Comparison of ENCODE assay signal across 12 cellular contexts in the genomic region with DNA sequence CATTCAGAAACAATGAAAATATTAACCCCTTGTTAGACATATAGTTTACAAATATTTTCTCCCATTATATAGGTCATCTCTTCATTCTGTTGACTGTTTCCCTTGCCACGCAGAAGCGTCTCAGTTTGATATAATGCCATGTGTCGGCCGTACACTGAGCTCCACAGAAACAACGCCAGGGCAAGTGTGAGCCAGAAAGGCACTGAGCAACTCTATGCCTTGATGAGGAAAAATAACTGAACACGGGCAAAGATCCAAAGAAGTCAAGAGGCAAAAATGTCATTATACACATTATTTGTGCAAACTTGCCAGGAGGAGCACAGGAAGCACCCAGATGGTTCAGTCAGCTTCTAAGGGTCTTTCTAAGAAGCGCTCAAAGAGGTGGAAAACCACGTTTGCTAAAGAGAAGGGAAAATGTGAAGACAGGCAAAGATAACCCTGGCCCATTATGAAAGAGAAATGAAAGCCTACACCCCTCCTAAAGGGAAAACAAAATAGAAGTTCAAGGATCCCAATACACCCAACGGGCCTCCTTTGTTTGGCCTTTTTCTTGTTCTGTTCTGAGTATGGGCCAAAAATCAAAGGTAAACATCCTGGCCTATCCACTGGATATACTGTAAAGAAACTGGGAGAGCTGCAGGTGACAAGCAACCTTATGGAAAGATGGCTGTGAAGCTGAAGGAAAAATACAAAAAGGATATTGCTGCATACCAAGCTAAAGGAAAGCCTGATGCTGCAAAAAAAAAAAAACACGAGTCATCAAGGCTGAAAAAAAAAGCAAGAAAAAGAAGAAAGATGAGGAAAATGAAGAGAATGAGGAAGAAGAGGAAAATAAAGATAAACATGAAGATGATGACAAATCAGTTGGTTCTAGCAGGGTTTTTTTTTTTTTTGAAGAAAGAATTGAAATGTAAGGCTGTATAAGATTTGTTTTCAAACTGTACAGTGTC. TPM values are rescaled to one million over a fixed set of nuclear protein-coding genes. Genes with fewer than 3 reads are reported as not detected.
DNase-seq lines count a peak whose midpoint lies in the region; ATAC-seq and TF ChIP-seq lines count a peak whose summit lies in the region.
"Had no signal": no experiment of that assay in that cellular context is flagged by ENCODE, and none has a peak within 500 bp of the region (broad histone marks: within the 10 kb centered on the region; RNA-seq: fewer than 3 reads in every experiment).

No MANE protein-coding gene starts in this region.

- CTCF ChIA-PET in A673 (lab: Charles Lee), result no interaction called here

- peak; percentile 24 for DNase-seq in A673 (ENCODE audit: low spot score)
- DNase-seq in HT1080 (ENCODE audit: low read depth), result peak; percentile 68
- DNase-seq in breast epithelium (ENCODE audit: low spot score in 2 of 2), result no peak
- no peak for DNase-seq in lower lobe of right lung
- no peak for DNase-seq in uterus
- DNase-seq in activated CD4-positive, alpha-beta T cell treated with anti-CD3 and anti-CD28 coated beads for 1 hour, result no peak
- DNase-seq in NCI-H2107 (lab: John Stamatoyannopoulos, UW), result no peak
- DNase-seq in erythroblast (lab: John Stamatoyannopoulos, UW), result no peak
- DNase-seq: NCI-H1694, occipital lobe had no signal

- BruUV-seq in A673 (replicated peaks; lab: Mats Ljungman, UMichigan), result no TSS peak

- no peak overlapping the region for H3K27ac ChIP-seq in A673 (ENCODE audit: low read depth, low read length, poor library complexity, severe bottlenecking)
- peak overlapping the region; percentile 23 to 37 for H3K27ac ChIP-seq in breast epithelium
- H3K27ac ChIP-seq in lower lobe of right lung, result no peak overlapping the region
- H3K27ac ChIP-seq in uterus, result no peak overlapping the region
- H3K27ac ChIP-seq: C4-2B, SJSA1 had no signal

- H3K27me3 ChIP-seq in A673 (replicated peaks; ENCODE audit: insufficient read depth, low read depth, low read length, poor library complexity), result no peaks in the 10 kb centered on the region
- no peaks in the 10 kb centered on the region for H3K27me3 ChIP-seq in breast epithelium
- H3K27me3 ChIP-seq in lower lobe of right lung (ENCODE audit: low read depth), result no peaks in the 10 kb centered on the region
- no peaks in the 10 kb centered on the region for H3K27me3 ChIP-seq in uterus
- H3K27me3 ChIP-seq: SJSA1 had no signal

- peak in 1 of 2 donors; percentile 48 for ATAC-seq in lower lobe of right lung

- no peaks in the 10 kb centered on the region for H3K9me3 ChIP-seq in A673 (ENCODE audit: low read depth, low read length, poor library complexity, severe bottlenecking)
- no peaks in the 10 kb centered on the region for H3K9me3 ChIP-seq in breast epithelium
- no peaks in the 10 kb centered on the region for H3K9me3 ChIP-seq in lower lobe of right lung
- no peaks in the 10 kb centered on the region for H3K9me3 ChIP-seq in uterus
- H3K9me3 ChIP-seq: SJSA1 had no signal

- H3K4me3 ChIP-seq in A673 (ENCODE audit: low read depth, low read length, poor library complexity, severe bottlenecking), result no peak overlapping the region
- H3K4me3 ChIP-seq in breast epithelium, result peak overlapping the region in 1 of 3 donors; percentile 34
- peak overlapping the region; percentile 6 for H3K4me3 ChIP-seq in lower lobe of right lung
- no peak overlapping the region for H3K4me3 ChIP-seq in uterus
- H3K4me3 ChIP-seq: SJSA1 had no signal

- H3K4me1 ChIP-seq in A673 (ENCODE audit: insufficient read depth, low read length, poor library complexity, severe bottlenecking), result peaks cover 18% of the 10 kb centered on the region
- no peaks in the 10 kb centered on the region for H3K4me1 ChIP-seq in breast epithelium
- H3K4me1 ChIP-seq in lower lobe of right lung, result peaks cover 32% of the 10 kb centered on the region
- peaks cover 0 to 6% of the 10 kb centered on the region in 2 donors for H3K4me1 ChIP-seq in uterus

- H3K36me3 ChIP-seq in A673 (ENCODE audit: insufficient read depth, low read length, poor library complexity, severe bottlenecking) (peaks cover 4% of the 10 kb centered on the region), breast epithelium (no peaks in the 10 kb centered on the region), lower lobe of right lung (peaks cover 3% of the 10 kb centered on the region), uterus (no peaks in the 10 kb centered on the region)

- TF ChIP-seq POLR2A in breast epithelium (IDR thresholded peaks at IDR 0.05) (no peak), uterus (IDR thresholded peaks at IDR 0.05) (no peak), erythroblast (IDR thresholded peaks at IDR 0.05; ENCODE audit: low read length) (no peak)

- POLR2A ChIA-PET in A673 (lab: Charles Lee; ENCODE audit: low non-redundant PET), result no interaction called here

- intact Hi-C loops in A673 (cut with micrococcal nuclease; ENCODE audit: unreplicated experiment), result no loop called here
- intact Hi-C loops in breast epithelium (cut with DNase I; ENCODE audit: low total_unique reads), result loop anchor here (2.0 kb wide), 1 partner anchor 44 kb away; no protein-coding TSS in a partner anchor
- intact Hi-C loops in lower lobe of right lung (cut with DNase I), result no loop called here
- intact Hi-C loops in uterus (cut with DNase I; ENCODE audit: low total_unique reads), result no loop called here

- TF ChIP-seq CTCF in A673 (conservative IDR thresholded peaks at IDR 0.05; ENCODE audit: low read depth, low read length) (no peak), breast epithelium (IDR thresholded peaks at IDR 0.05) (no peak), lower lobe of right lung (IDR thresholded peaks at IDR 0.05) (no peak), uterus (IDR thresholded peaks at IDR 0.05) (no peak)

RNA-seq across cellular contexts. Expression of a gene that starts 15.5 kb away (rescaled TPM):
- total RNA-seq in A673 (2021) (28.3 and 30.0 TPM in 2 replicates), breast epithelium (100 to 1,000 TPM in 1 of 3 donors, 10 to 100 TPM in 2; 40.0 to 102 (median 60.0) TPM), lower lobe of right lung (29.8 TPM), uterus (10 to 100 TPM; 37.7 to 82.5 (median 57.3) TPM)
- 23.2 and 27.9 TPM in 2 replicates for total RNA-seq in HT1080 (2014; rRNA removed; shearing (Covaris generic))
- 18.1 and 21.2 TPM in 2 replicates for polyA plus RNA-seq in HT1080 (2015; cell fraction: cytosol; rRNA removed)
- 41.1 and 46.1 TPM in 2 replicates for polyA plus RNA-seq in HT1080 (2015; cell fraction: nucleus; rRNA removed)

Comparison
In these comparisons a context has a peak if more than half of its experiments do, and no peak if none do; other contexts are left out.
1. DNase-seq: peak in A673 (single experiment) and HT1080 (single experiment); none in breast epithelium (0 of 2), lower lobe of right lung (single experiment), uterus (0 of 2), activated CD4-positive, alpha-beta T cell treated with anti-CD3 and anti-CD28 coated beads for 1 hour (single experiment), NCI-H2107 (single experiment) and erythroblast (0 of 2).
2. H3K27ac ChIP-seq: peak in breast epithelium (2 of 2); none in A673 (single experiment), lower lobe of right lung (single experiment) and uterus (0 of 2).